ENCODE assay signal across 8 cellular contexts in genomic region chr7:98399462-98399861, GRCh38. TPM values are rescaled to one million over a fixed set of nuclear protein-coding genes. Genes with fewer than 3 reads are reported as not detected.
DNase-seq lines count a peak whose midpoint lies in the region; ATAC-seq and TF ChIP-seq lines count a peak whose summit lies in the region.

No MANE protein-coding gene starts in this region.

- peaks cover 14% of the 10 kb centered on the region for H3K36me3 Mint-ChIP-seq in MCF 10A (ENCODE audit: insufficient read depth, unreplicated experiment)

- intact Hi-C loops in IMR-90 (cut with micrococcal nuclease) (loop anchor here (1.0 to 5.0 kb wide), 2 partner anchors 87 to 105 kb away; no protein-coding TSS in a partner anchor), MCF 10A (cut with micrococcal nuclease) (loop anchor here (1.0 to 2.0 kb wide), 2 partner anchors 27 to 47 kb away; no protein-coding TSS in a partner anchor), left colon (cut with DNase I, micrococcal nuclease) (no loop called here)

- peak overlapping the region; percentile 98; the same call in 1 of the 2 replicates for H3K18ac ChIP-seq in IMR-90 (ENCODE audit: low read depth, low read length)

- peaks cover 6 to 32% of the 10 kb centered on the region in 2 experiments; a peak in 2 of 4 replicates for H3K79me1 ChIP-seq in IMR-90 (ENCODE audit: low read depth in 1 of 2, low read length in 2 of 2)

- H3K27me3 Mint-ChIP-seq in MCF 10A (ENCODE audit: insufficient read depth, unreplicated experiment) = no peaks in the 10 kb centered on the region

- H3K23ac ChIP-seq in IMR-90 (ENCODE audit: low read depth, low read length) = peak overlapping the region; percentile 95

- no peak overlapping the region for H3K4me3 ChIP-seq in BLaER1 treated with 17β-estradiol and CSF1 and Interleukin-3, amounts not matched to agents 10 nM and 100 nM
- peak overlapping the region; percentile 95 for H3K4me3 ChIP-seq in IMR-90 (ENCODE audit: insufficient read depth, low read depth, low read length)
- H3K4me3 ChIP-seq in mucosa of rectum (ENCODE audit: low read length in 2 of 2) = peak overlapping the region; percentile 81 to 94

- in situ Hi-C loops in IMR-90 (cut with MboI; ENCODE audit: low sequenced_read_pairs) = no loop called here

- H2BK20ac ChIP-seq in IMR-90 (ENCODE audit: low read depth, low read length) = peak overlapping the region; percentile 93; the same call in 1 of the 2 replicates

- H3K36me3 ChIP-seq in BLaER1 treated with 17β-estradiol and CSF1 and Interleukin-3, amounts not matched to agents 10 nM and 100 nM = no peaks in the 10 kb centered on the region
- H3K36me3 ChIP-seq in IMR-90 (ENCODE audit: control insufficient read depth, insufficient read depth, low read length) (no peaks in the 10 kb centered on the region), mucosa of rectum (ENCODE audit: control insufficient read depth in 2 of 2, insufficient read depth in 2 of 2, low read length in 2 of 2) (no peaks in the 10 kb centered on the region)

- peaks cover 17% of the 10 kb centered on the region for H3K4me1 Mint-ChIP-seq in MCF 10A (ENCODE audit: insufficient read depth, unreplicated experiment)

- peak overlapping the region; percentile 94 for H3K27ac Mint-ChIP-seq in MCF 10A (ENCODE audit: low read depth, unreplicated experiment)

- no peaks in the 10 kb centered on the region for H3K9me3 Mint-ChIP-seq in MCF 10A (ENCODE audit: unreplicated experiment)

- ATAC-seq in IMR-90 (ENCODE audit: low read depth) (no peak), HG03175 (IDR thresholded peaks at IDR 0.05; ENCODE audit: unreplicated experiment) (no peak), left colon (no peak), HG02981 (IDR thresholded peaks at IDR 0.05; ENCODE audit: unreplicated experiment) (no peak)

- no peak overlapping the region for H2AK9ac ChIP-seq in IMR-90 (replicated peaks; ENCODE audit: low read depth, low read length, poor library complexity)

- peaks cover 0 to 7% (median 0%) of the 10 kb centered on the region in 11 experiments; a peak in 3 of 22 replicates for H4K20me1 ChIP-seq in BLaER1 treated with 17β-estradiol and CSF1 and Interleukin-3, amounts not matched to agents 10 nM and 100 nM
- H4K20me1 ChIP-seq in IMR-90 (ENCODE audit: insufficient read depth, low read length) = no peaks in the 10 kb centered on the region

- H3K27me3 ChIP-seq in BLaER1 treated with 17β-estradiol and CSF1 and Interleukin-3, amounts not matched to agents 10 nM and 100 nM = 0 out of 22 replicates have a peak, but pooled peaks cover 0 to 7% (median 0%) of the 10 kb centered on the region in 11 experiments
- H3K27me3 ChIP-seq in IMR-90 (ENCODE audit: control insufficient read depth, insufficient read depth, low read length) (no peaks in the 10 kb centered on the region), mucosa of rectum (ENCODE audit: control insufficient read depth in 2 of 2, insufficient read depth in 2 of 2, low read length in 2 of 2) (no peaks in the 10 kb centered on the region)

- no peak overlapping the region for H3K27ac ChIP-seq in BLaER1 treated with 17β-estradiol and CSF1 and Interleukin-3, amounts not matched to agents 10 nM and 100 nM
- H3K27ac ChIP-seq in IMR-90 (ENCODE audit: insufficient read depth, low read length) (peak overlapping the region; percentile 92; the same call in 1 of the 2 replicates), mucosa of rectum (ENCODE audit: low read depth in 2 of 2, low read length in 2 of 2) (peak overlapping the region; percentile 92 to 98)

- TF ChIP-seq POLR2A in IMR-90 (IDR thresholded peaks at IDR 0.05; ENCODE audit: low read depth, low read length) = no peak

- CTCF ChIA-PET in IMR-90 (lab: Yijun Ruan, JAX) = no interaction called here
- CTCF ChIA-PET in MCF 10A (lab: Yijun Ruan, JAX) = interaction anchor here (0.6 to 0.7 kb wide), 2 partner anchors 26 to 105 kb away, joined by 4 read pairs; no protein-coding TSS in a partner anchor

- H3K14ac ChIP-seq in IMR-90 (replicated peaks; ENCODE audit: low read depth, low read length) = no peak overlapping the region

- no peak overlapping the region; the same call in 1 of the 2 replicates for H4K5ac ChIP-seq in IMR-90 (ENCODE audit: low read depth, low read length)

- DNase-seq in IMR-90 (peak; percentile 43), MCF 10A (ENCODE audit: unreplicated experiment) (no peak), left colon (no peak), hepatic stellate cell (ENCODE audit: low spot score) (no peak)

- H3K4ac ChIP-seq in IMR-90 (ENCODE audit: low read depth, low read length) = peak overlapping the region; percentile 94; the same call in 1 of the 2 replicates

- WGBS in IMR-90 (ENCODE audit: extremely low coverage in 2 of 2, insufficient read length in 1 of 2), 2 experiments = no CpG with 5 or more reads among the region's 7 CpGs

- H4K8ac ChIP-seq in IMR-90 (ENCODE audit: low read depth in 2 of 2, low read length in 2 of 2) = peak overlapping the region; percentile 86 to 88; a peak in 3 of 4 replicates

- POLR2A ChIA-PET in IMR-90 (lab: Charles Lee; ENCODE audit: unreplicated experiment) (interaction anchor here (0.6 kb wide), 1 partner anchor 107 kb away, joined by 3 read pairs; no protein-coding TSS in a partner anchor), MCF 10A (lab: Yijun Ruan, JAX) (interaction anchor here (1.5 to 3.8 kb wide), 8 partner anchors 18 to 146 kb away, joined by 4 to 60 read pairs (median 18); no protein-coding TSS in a partner anchor)

- peak overlapping the region; percentile 85 for H3K4me3 Mint-ChIP-seq in MCF 10A (ENCODE audit: unreplicated experiment)

- peak overlapping the region; percentile 82 for H2BK5ac ChIP-seq in IMR-90 (ENCODE audit: low read depth, low read length, poor library complexity, severe bottlenecking)

- peak overlapping the region in 9 of 11 experiments; percentile 24 to 75 (median 61); a peak in 13 of 22 replicates for H3K4me2 ChIP-seq in BLaER1 treated with 17β-estradiol and CSF1 and Interleukin-3, amounts not matched to agents 10 nM and 100 nM
- peak overlapping the region; percentile 98 for H3K4me2 ChIP-seq in IMR-90 (ENCODE audit: low read depth, low read length)

- TF ChIP-seq CTCF in IMR-90 (conservative IDR thresholded peaks at IDR 0.05; ENCODE audit: low read depth, low read length) = no peak
- TF ChIP-seq CTCF in MCF 10A (IDR thresholded peaks at IDR 0.05; ENCODE audit: unreplicated experiment) = no peak

- dilution Hi-C loops in IMR-90 (cut with HindIII; ENCODE audit: low sequenced_read_pairs, unreplicated experiment) = no loop called here

- H3K4me1 ChIP-seq in BLaER1 treated with 17β-estradiol and CSF1 and Interleukin-3, amounts not matched to agents 10 nM and 100 nM = peaks cover 9 to 28% (median 22%) of the 10 kb centered on the region in 10 experiments; a peak in 18 of 20 replicates
- H3K4me1 ChIP-seq in IMR-90 (ENCODE audit: control insufficient read depth, insufficient read depth, low read length) (peaks cover 9% of the 10 kb centered on the region), mucosa of rectum (ENCODE audit: control insufficient read depth in 2 of 2, insufficient read depth in 2 of 2, low read length in 2 of 2) (peaks cover 2 to 26% of the 10 kb centered on the region in 2 donors)

- H4K91ac ChIP-seq in IMR-90 (ENCODE audit: insufficient read depth, low read depth, low read length) = peak overlapping the region; percentile 88; the same call in 1 of the 2 replicates

- peak overlapping the region; percentile 86 for H2BK120ac ChIP-seq in IMR-90 (ENCODE audit: low read depth, low read length)

- peak overlapping the region; percentile 91; the same call in 1 of the 3 replicates for H2BK15ac ChIP-seq in IMR-90 (ENCODE audit: low read depth, low read length)

- peak overlapping the region in 2 of 11 experiments; percentile 4 to 27; a peak in 1 of 22 replicates for H3K9ac ChIP-seq in BLaER1 treated with 17β-estradiol and CSF1 and Interleukin-3, amounts not matched to agents 10 nM and 100 nM
- peak overlapping the region; percentile 88 for H3K9ac ChIP-seq in IMR-90 (ENCODE audit: low read depth, low read length)
- H3K9ac ChIP-seq in mucosa of rectum (ENCODE audit: low read depth in 1 of 2, low read length in 2 of 2) = peak overlapping the region; percentile 32 to 81

- no peaks in the 10 kb centered on the region; the same call in 1 of the 2 replicates for H3K9me1 ChIP-seq in IMR-90 (ENCODE audit: insufficient read depth, low read length)

- H2AFZ ChIP-seq in IMR-90 (replicated peaks; ENCODE audit: low read length, poor library complexity) = no peak overlapping the region

- H2AK5ac ChIP-seq in IMR-90 (ENCODE audit: low read depth, low read length) = no peak overlapping the region; the same call in 1 of the 2 replicates

- peak overlapping the region; percentile 70; the same call in 1 of the 2 replicates for H3K56ac ChIP-seq in IMR-90 (ENCODE audit: extremely low read depth, insufficient read depth, low read length)

- BruUV-seq in IMR-90 (replicated peaks; lab: Mats Ljungman, UMichigan) (no TSS peak), MCF 10A (replicated peaks; lab: Mats Ljungman, UMichigan) (TSS peak; percentile 61)

- H3K9me3 ChIP-seq in BLaER1 treated with 17β-estradiol and CSF1 and Interleukin-3, amounts not matched to agents 10 nM and 100 nM (replicated peaks in 1 of 11) = no peaks in the 10 kb centered on the region
- no peaks in the 10 kb centered on the region for H3K9me3 ChIP-seq in IMR-90 (ENCODE audit: control insufficient read depth, insufficient read depth, low read length)
- no peaks in the 10 kb centered on the region for H3K9me3 ChIP-seq in mucosa of rectum (ENCODE audit: control insufficient read depth in 2 of 2, low read length in 2 of 2)

- no peak for TF ChIP-seq RAD21 in IMR-90 (IDR thresholded peaks at IDR 0.05; ENCODE audit: low read length)

TF ChIP-seq in IMR-90, 13 proteins besides CTCF, POLR2A, EP300 and RAD21:
- TF ChIP-seq FOS (IDR thresholded peaks at IDR 0.05; ENCODE audit: low read depth, low read length) (no peak), BHLHE40 (IDR thresholded peaks at IDR 0.05; ENCODE audit: low read depth, low read length) (no peak), SMC3 (IDR thresholded peaks at IDR 0.05; ENCODE audit: low read depth, low read length) (no peak), USF2 (IDR thresholded peaks at IDR 0.05; ENCODE audit: low read depth, low read length) (no peak), MXI1 (IDR thresholded peaks at IDR 0.05; ENCODE audit: borderline replicate concordance, low read depth, low read length) (no peak)

RNA-seq across cellular contexts. Expression of gene BAIAP2L1, which starts 1.4 kb away (rescaled TPM):
- total RNA-seq in IMR-90 (2012; rRNA removed) (2.2 TPM in 2 replicates), MCF 10A (2022) (60.2 and 60.7 TPM in 2 replicates), left colon (10 to 100 TPM; 67.2 to 70.9 TPM)
- polyA plus RNA-seq in IMR-90 (2012; rRNA removed) = 5.8 and 6.0 TPM in 2 replicates
- 4.7 and 5.4 TPM in 2 replicates for polyA plus RNA-seq in IMR-90 (2012; cell fraction: cytosol; rRNA removed)
- 6.3 and 8.4 TPM in 2 replicates for polyA plus RNA-seq in IMR-90 (2012; cell fraction: nucleus; rRNA removed; ENCODE audit: low replicate concordance)

Comparison
In these comparisons a context has a peak if more than half of its experiments do, and no peak if none do; other contexts are left out.
1. H3K27ac ChIP-seq: peak in IMR-90 (single experiment) and mucosa of rectum (2 of 2); none in BLaER1 treated with 17β-estradiol and CSF1 and Interleukin-3, amounts not matched to agents 10 nM and 100 nM (0 of 11).
2. H3K4me3 ChIP-seq: peak in IMR-90 (single experiment) and mucosa of rectum (2 of 2); none in BLaER1 treated with 17β-estradiol and CSF1 and Interleukin-3, amounts not matched to agents 10 nM and 100 nM (0 of 10).
3. RNA of gene BAIAP2L1, which starts 1.4 kb away (total RNA-seq): 67.2 to 70.9 TPM in left colon and 60.2 to 60.7 TPM in MCF 10A; 2.2 TPM in IMR-90; every median in the first group is over 10 times any median in the second.
4. intact Hi-C loops: an anchor here in IMR-90 (1.0 to 5.0 kb wide) and MCF 10A (1.0 to 2.0 kb wide); none called in left colon.